In genomic region chr1:54464477-54465146, GRCh38 we compare ENCODE assay signal across 9 cellular contexts. TPM values are rescaled to one million over a fixed set of nuclear protein-coding genes. Genes with fewer than 3 reads are reported as not detected.
A peak's percentile ranks its signal among the peaks of the same experiment; 100 is the strongest.
DNase-seq lines count a peak whose midpoint lies in the region; ATAC-seq, FAIRE-seq and TF ChIP-seq lines count a peak whose summit lies in the region.
"Had no signal": no experiment of that assay in that cellular context is flagged by ENCODE, and none has a peak within 500 bp of the region (broad histone marks: within the 10 kb centered on the region; RNA-seq: fewer than 3 reads in every experiment).

No MANE protein-coding gene starts in this region.

- no peak for DNase-seq in Right ventricle myocardium inferior (ENCODE audit: missing footprints)
- no peak for DNase-seq in left ventricle myocardium superior
- no peak for DNase-seq in activated CD4-positive, alpha-beta memory T cell treated with anti-CD3 and anti-CD28 coated beads for 36 hours
- no peak for DNase-seq in left lobe of liver (ENCODE audit: low spot score)
- DNase-seq in GM19239 (ENCODE audit: insufficient read length, low spot score) = no peak
- DNase-seq in Ammon's horn (ENCODE audit: low spot score) = no peak
- DNase-seq in BE2C = no peak
- DNase-seq: NCI-H1105 treated with DMSO at 0.1 percent for 48 hours had no signal

- ATAC-seq in Right ventricle myocardium inferior (peak; percentile 14), left ventricle myocardium superior (no peak), left lobe of liver (peak; percentile 58), HG03280 (IDR thresholded peaks at IDR 0.05; ENCODE audit: unreplicated experiment) (no peak)

- H3K36me3 Mint-ChIP-seq in activated CD4-positive, alpha-beta memory T cell treated with anti-CD3 and anti-CD28 coated beads for 36 hours = no peaks in the 10 kb centered on the region

- H3K4me1 ChIP-seq in BE2C = peaks cover 10% of the 10 kb centered on the region

- H3K4me3 Mint-ChIP-seq in activated CD4-positive, alpha-beta memory T cell treated with anti-CD3 and anti-CD28 coated beads for 36 hours = no peak overlapping the region

- TF ChIP-seq CTCF in BE2C (IDR thresholded peaks at IDR 0.05; ENCODE audit: low read depth, low read length) = no peak

- no peaks in the 10 kb centered on the region for H3K36me3 ChIP-seq in BE2C

- H3K4me3 ChIP-seq in BE2C (ENCODE audit: low read depth, low read length) = no peak overlapping the region

- no peaks in the 10 kb centered on the region for H3K27me3 ChIP-seq in BE2C

- no peaks in the 10 kb centered on the region for H3K9me3 Mint-ChIP-seq in activated CD4-positive, alpha-beta memory T cell treated with anti-CD3 and anti-CD28 coated beads for 36 hours

- CTCF ChIA-PET in activated CD4-positive, alpha-beta memory T cell treated with anti-CD3 and anti-CD28 coated beads for 36 hours (lab: Charles Lee) = interaction anchor here (0.6 to 1.3 kb wide), 2 partner anchors 35 to 357 kb away, joined by 3 read pairs; no protein-coding TSS in a partner anchor

- POLR2A ChIA-PET in activated CD4-positive, alpha-beta memory T cell treated with anti-CD3 and anti-CD28 coated beads for 36 hours (lab: Charles Lee) = interaction anchor here (1.2 kb wide), 1 partner anchor 57 kb away, joined by 3 read pairs; no protein-coding TSS in a partner anchor

- peaks cover 32% of the 10 kb centered on the region for H3K4me1 Mint-ChIP-seq in activated CD4-positive, alpha-beta memory T cell treated with anti-CD3 and anti-CD28 coated beads for 36 hours (ENCODE audit: low read depth)

- no peaks in the 10 kb centered on the region for H3K9me3 ChIP-seq in BE2C

- no peaks in the 10 kb centered on the region for H3K27me3 Mint-ChIP-seq in activated CD4-positive, alpha-beta memory T cell treated with anti-CD3 and anti-CD28 coated beads for 36 hours

- peak overlapping the region; percentile 15 for H3K27ac Mint-ChIP-seq in activated CD4-positive, alpha-beta memory T cell treated with anti-CD3 and anti-CD28 coated beads for 36 hours

- no peak for FAIRE-seq in GM19239 (lab: Jason Lieb, UNC)

- intact Hi-C loops in Right ventricle myocardium inferior (cut with DNase I) = no loop called here
- intact Hi-C loops in left ventricle myocardium superior (cut with micrococcal nuclease) = no loop called here
- intact Hi-C loops in activated CD4-positive, alpha-beta memory T cell treated with anti-CD3 and anti-CD28 coated beads for 36 hours (cut with micrococcal nuclease) = no loop called here

RNA-seq across cellular contexts. Expression of gene SSBP3, which starts 58.4 kb away (rescaled TPM):
- 53.6 TPM for total RNA-seq in Right ventricle myocardium inferior
- 57.0 TPM for total RNA-seq in left ventricle myocardium superior
- total RNA-seq in activated CD4-positive, alpha-beta memory T cell treated with anti-CD3 and anti-CD28 coated beads for 36 hours = 10 to 100 TPM; 44.4 to 49.6 TPM
- 21.7 TPM for total RNA-seq in left lobe of liver
- polyA plus RNA-seq in BE2C (2012; ENCODE audit: insufficient read depth, insufficient read length, low read depth) = 91.5 TPM

Comparison
In these comparisons a context has a peak if more than half of its experiments do, and no peak if none do; other contexts are left out.
1. ATAC-seq: peak in Right ventricle myocardium inferior (single experiment) and left lobe of liver (single experiment); none in left ventricle myocardium superior (single experiment) and HG03280 (single experiment).